In genomic region chr3:60080648-60081047, GRCh38 we compare ENCODE assay signal across 1 cellular context.
TF ChIP-seq lines count a peak whose summit lies in the region.

No MANE protein-coding gene starts in this region.

TF ChIP-seq in GM23338, 12 proteins besides CTCF, POLR2A, EP300 and RAD21 (continued from another document):
- no peak for TF ChIP-seq ZNF462 (CRISPR knock-in tag; IDR thresholded peaks at IDR 0.05)
- no peak for TF ChIP-seq EZH2phosphoT487 (IDR thresholded peaks at IDR 0.05; ENCODE audit: unreplicated experiment)
- TF ChIP-seq CREB1 (CRISPR knock-in tag; IDR thresholded peaks at IDR 0.05; ENCODE audit: low read depth), result no peak
- no peak for TF ChIP-seq JUNB (IDR thresholded peaks at IDR 0.05; ENCODE audit: unreplicated experiment)
- TF ChIP-seq REST (IDR thresholded peaks at IDR 0.05; ENCODE audit: unreplicated experiment), result no peak
- TF ChIP-seq ETS1 (IDR thresholded peaks at IDR 0.05), result no peak
- TF ChIP-seq POLR2AphosphoS5 (IDR thresholded peaks at IDR 0.05; ENCODE audit: low read depth), result no peak
